8 cellular contexts compared by ENCODE assay signal in the genomic region with DNA sequence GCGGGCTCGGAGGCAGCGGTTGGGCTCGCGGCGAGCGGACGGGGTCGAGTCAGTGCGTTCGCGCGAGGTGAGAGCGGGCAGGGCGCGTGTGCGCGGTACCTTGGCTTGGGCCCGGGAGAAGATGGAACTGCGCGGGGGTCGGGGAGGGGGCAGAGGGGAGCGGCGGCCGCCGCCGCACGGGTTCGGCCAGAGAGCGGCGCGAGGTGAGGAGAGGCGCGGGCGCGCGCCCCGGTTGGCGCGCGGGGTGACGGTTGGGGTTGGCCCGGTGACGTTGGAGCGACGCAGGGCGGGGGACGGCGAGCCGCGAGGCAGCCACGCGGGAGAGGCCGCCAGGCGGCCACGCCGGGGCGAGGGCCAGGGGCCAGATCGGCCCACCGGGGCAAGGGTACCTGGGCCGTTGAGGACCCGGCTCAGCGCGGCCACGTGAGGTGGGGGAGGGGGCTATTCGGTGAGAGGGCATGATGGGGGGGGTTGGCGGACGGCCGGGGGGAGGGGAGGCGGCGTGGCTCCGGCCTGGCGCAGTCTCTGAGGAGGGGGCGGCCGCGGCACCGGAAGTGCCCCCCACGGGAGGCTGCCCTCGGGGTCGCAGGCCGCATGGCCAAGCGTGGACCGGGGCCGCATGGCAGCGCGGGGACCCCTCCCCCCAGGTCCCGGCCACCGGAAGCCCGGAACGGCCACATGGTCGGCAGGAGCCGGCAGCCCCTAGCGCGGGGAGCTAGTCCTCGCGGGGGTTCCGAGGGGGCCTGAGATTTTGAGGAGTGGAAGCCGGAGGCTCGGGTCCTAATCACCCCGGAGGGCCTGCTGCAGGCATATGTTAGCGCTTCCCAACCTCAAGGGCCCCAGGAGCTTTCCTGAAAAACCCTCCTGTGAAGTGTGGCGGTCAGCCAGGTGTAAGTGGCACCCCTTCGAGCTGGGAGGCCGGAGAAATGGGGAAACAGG. TPM values are rescaled to one million over a fixed set of nuclear protein-coding genes. Genes with fewer than 3 reads are reported as not detected.
DNase-seq lines count a peak whose midpoint lies in the region; ATAC-seq and TF ChIP-seq lines count a peak whose summit lies in the region.

No MANE protein-coding gene starts in this region.

- intact Hi-C loops in Caco-2 (cut with micrococcal nuclease; ENCODE audit: unreplicated experiment) = loop anchor here (5.0 kb wide), 1 partner anchor 174 kb away; a partner anchor contains a TSS
- intact Hi-C loops in left colon (cut with DNase I, micrococcal nuclease) = no loop called here

- TF ChIP-seq CTCF in Caco-2 (IDR thresholded peaks at IDR 0.05; ENCODE audit: insufficient read depth in 1 of 2, low read depth in 1 of 2, low read length in 1 of 2, severe bottlenecking in 1 of 2, unreplicated experiment in 1 of 2) (no peak), chondrocyte (IDR thresholded peaks at IDR 0.05) (peak; percentile 36)

- H3K36me3 ChIP-seq in Caco-2 (ENCODE audit: control insufficient read depth, insufficient read depth, low read length) = peaks cover 5% of the 10 kb centered on the region

- CTCF ChIA-PET in Caco-2 (lab: Charles Lee) = no interaction called here

- no peaks in the 10 kb centered on the region; the same call in 1 of the 2 replicates for H3K4me1 ChIP-seq in Caco-2

- ATAC-seq in HG03097 (IDR thresholded peaks at IDR 0.05; ENCODE audit: low FRiP score, unreplicated experiment) (peak; percentile 1), left colon (peak; percentile 46), GM19351 (IDR thresholded peaks at IDR 0.05; ENCODE audit: unreplicated experiment) (no peak)

- TSS peak; percentile 74 for BruUV-seq in Caco-2 (replicated peaks; lab: Mats Ljungman, UMichigan)

- peaks cover 62% of the 10 kb centered on the region for H3K36me3 Mint-ChIP-seq in Caco-2 (ENCODE audit: insufficient read depth, unreplicated experiment)
- peaks cover 30% of the 10 kb centered on the region for H3K36me3 Mint-ChIP-seq in chondrocyte (ENCODE audit: low read depth)

- H3K9me3 ChIP-seq in Caco-2 = no peaks in the 10 kb centered on the region

- H3K9me3 Mint-ChIP-seq in Caco-2 (ENCODE audit: unreplicated experiment) (no peaks in the 10 kb centered on the region), chondrocyte (ENCODE audit: low read depth) (no peaks in the 10 kb centered on the region)

- H3K27me3 Mint-ChIP-seq in Caco-2 (ENCODE audit: insufficient read depth, unreplicated experiment) (no peaks in the 10 kb centered on the region), chondrocyte (ENCODE audit: low read depth) (no peaks in the 10 kb centered on the region)

- H3K4me3 ChIP-seq in Caco-2 (ENCODE audit: low read depth, low read length) = peak overlapping the region; percentile 71

- peaks cover 10% of the 10 kb centered on the region for H3K4me1 Mint-ChIP-seq in Caco-2 (ENCODE audit: low read depth, unreplicated experiment)
- peaks cover 34% of the 10 kb centered on the region for H3K4me1 Mint-ChIP-seq in chondrocyte (ENCODE audit: low read depth)

- POLR2A ChIA-PET in Caco-2 (lab: Charles Lee) = no interaction called here

- H3K4me3 Mint-ChIP-seq in Caco-2 (ENCODE audit: unreplicated experiment) = peak overlapping the region; percentile 93
- H3K4me3 Mint-ChIP-seq in chondrocyte (ENCODE audit: unreplicated experiment) = peak overlapping the region; percentile 85

- peak overlapping the region; percentile 93 for H3K27ac Mint-ChIP-seq in Caco-2 (ENCODE audit: unreplicated experiment)
- peak overlapping the region; percentile 95 for H3K27ac Mint-ChIP-seq in chondrocyte (ENCODE audit: unreplicated experiment)

- no peaks in the 10 kb centered on the region for H3K27me3 ChIP-seq in Caco-2 (replicated peaks; ENCODE audit: control insufficient read depth, insufficient read depth, low read length)

- DNase-seq in Caco-2 (peak in 1 of 2 experiments; percentile 34), UCSD-AML1 (lab: John Stamatoyannopoulos, UW; ENCODE audit: unreplicated experiment) (peak; percentile 56), chondrocyte (ENCODE audit: low spot score) (no peak), left colon (peak in 1 of 2 donors; percentile 77), NCI-H524 treated with DMSO at 0.1 percent for 48 hours (lab: John Stamatoyannopoulos, UW) (no peak)
- DNase-seq in stimulated activated CD4-positive, alpha-beta T cell treated with anti-CD3 and anti-CD28 coated beads, Interleukin-4, amount 100 ng/mL, for 24 hours = peak; percentile 50

RNA-seq across cellular contexts. Expression of a gene that starts 0.5 kb away (rescaled TPM):
- 345 and 388 TPM in 2 replicates for total RNA-seq in Caco-2 (2022)
- total RNA-seq in chondrocyte = 364 to 494 TPM (median 376 TPM) in 3 replicates
- total RNA-seq in left colon = 100 to 1,000 TPM; 330 to 413 TPM

RNA-seq across cellular contexts. Expression of a gene that starts 7.2 kb away (rescaled TPM):
- total RNA-seq in Caco-2 (2022) (36.0 and 39.2 TPM in 2 replicates), chondrocyte (43.9 to 64.9 TPM (median 55.3 TPM) in 3 replicates), left colon (10 to 100 TPM; 71.2 to 72.4 TPM)

RNA-seq across cellular contexts. Expression of a gene that starts 13.5 kb away (rescaled TPM):
- total RNA-seq in Caco-2 (2022) (21.1 and 27.6 TPM in 2 replicates), chondrocyte (0.56 to 0.57 TPM in 2 of 3 replicates, not detected in the other), left colon (10 to 100 TPM; 19.7 to 23.6 TPM)

RNA-seq across cellular contexts. Expression of a gene that starts 21.2 kb away (rescaled TPM):
- total RNA-seq in Caco-2 (2022) = 29.5 and 31.1 TPM in 2 replicates
- 28.0 to 43.3 TPM (median 32.4 TPM) in 3 replicates for total RNA-seq in chondrocyte
- 10 to 100 TPM; 32.7 to 44.5 TPM for total RNA-seq in left colon

RNA-seq across cellular contexts. Expression of a gene that starts 26.4 kb away (rescaled TPM):
- 0.35 and 0.88 TPM in 2 replicates for total RNA-seq in Caco-2 (2022)
- 0.15 to 0.38 TPM (median 0.30 TPM) in 3 replicates for total RNA-seq in chondrocyte
- 1 to 10 TPM; 1.4 to 9.7 TPM for total RNA-seq in left colon

Comparison
In these comparisons a context has a peak if more than half of its experiments do, and no peak if none do; other contexts are left out.
1. DNase-seq: peak in UCSD-AML1 (single experiment) and stimulated activated CD4-positive, alpha-beta T cell treated with anti-CD3 and anti-CD28 coated beads, Interleukin-4, amount 100 ng/mL, for 24 hours (single experiment); none in chondrocyte (single experiment) and NCI-H524 treated with DMSO at 0.1 percent for 48 hours (single experiment).
2. RNA of a gene that starts 13.5 kb away (total RNA-seq): 21.1 to 27.6 TPM in Caco-2 and 19.7 to 23.6 TPM in left colon; 0.56 to 0.57 TPM in chondrocyte; every median in the first group is over 10 times any median in the second.